ENCODE assay signal across 9 cellular contexts in genomic region chr12:107404981-107405380, GRCh38.
DNase-seq lines count a peak whose midpoint lies in the region; ATAC-seq, FAIRE-seq and TF ChIP-seq lines count a peak whose summit lies in the region.
"Had no signal": no experiment of that assay in that cellular context is flagged by ENCODE, and none has a peak within 500 bp of the region (broad histone marks: within the 10 kb centered on the region; RNA-seq: fewer than 3 reads in every experiment).

No MANE protein-coding gene starts in this region.

- no peak overlapping the region for H2AFZ ChIP-seq in H1 (ENCODE audit: low read length)

- 48% methylated on average over 4 of the region's 4 CpGs; no CpG with 5 or more reads in 1 of the 2 experiments for WGBS in H1 (ENCODE audit: extremely low coverage in 1 of 2, insufficient coverage in 1 of 2, insufficient read length in 1 of 2, insufficient replicate concordance in 2 of 2, low coverage in 1 of 2, low lambda C conversion rate in 2 of 2, missing lambda C conversion rate in 1 of 2), 2 experiments
- 37 to 69% methylated on average over 3 of the region's 4 CpGs for WGBS in gastroesophageal sphincter (ENCODE audit: low coverage in 1 of 2), 2 donors

- no peak overlapping the region for H3K56ac ChIP-seq in H1 (replicated peaks; ENCODE audit: insufficient read length, low read depth, low read length)

- FAIRE-seq in RCC 7860 (lab: Jason Lieb, UNC) (no peak), H1 (lab: Jason Lieb, UNC) (no peak)

- no peaks in the 10 kb centered on the region for H3K4me1 ChIP-seq in HAP-1
- no peaks in the 10 kb centered on the region for H3K4me1 ChIP-seq in H1 (replicated peaks in 1 of 4; ENCODE audit: control insufficient read depth in 3 of 4, insufficient read depth in 4 of 4, low read length in 3 of 4)
- no peaks in the 10 kb centered on the region for H3K4me1 ChIP-seq in gastroesophageal sphincter

- H3K9ac ChIP-seq in H1 (replicated peaks in 1 of 4; ENCODE audit: extremely low read depth in 1 of 4, low read depth in 3 of 4, low read length in 3 of 4) = no peak overlapping the region

- H3K4me3 ChIP-seq in HAP-1 = no peak overlapping the region
- no peak overlapping the region for H3K4me3 ChIP-seq in H1 (ENCODE audit: extremely low read depth in 1 of 4, insufficient read depth in 2 of 4, low read depth in 3 of 4, low read length in 4 of 4)
- no peak overlapping the region for H3K4me3 ChIP-seq in coronary artery
- H3K4me3 ChIP-seq in gastroesophageal sphincter = no peak overlapping the region
- H3K4me3 ChIP-seq: SK-N-MC had no signal

- H3K23me2 ChIP-seq in H1 (ENCODE audit: low read depth, low read length) = no peaks in the 10 kb centered on the region

- no peaks in the 10 kb centered on the region for H4K20me1 ChIP-seq in H1 (replicated peaks in 1 of 2; ENCODE audit: control insufficient read depth in 1 of 2, insufficient read depth in 2 of 2, low read length in 2 of 2)

- no peak for TF ChIP-seq EP300 in H1 (IDR thresholded peaks at IDR 0.05; ENCODE audit: borderline replicate concordance in 1 of 2, low read depth in 2 of 2, low read length in 2 of 2)
- no peak for TF ChIP-seq EP300 in gastroesophageal sphincter (IDR thresholded peaks at IDR 0.05)

- no peak overlapping the region for H4K5ac ChIP-seq in H1 (ENCODE audit: insufficient read length, low read depth, low read length)

- no peak overlapping the region for H3K4ac ChIP-seq in H1 (replicated peaks; ENCODE audit: insufficient read length, low read depth, low read length)

- peak; percentile 72 to 83 for TF ChIP-seq RAD21 in H1 (IDR thresholded peaks at IDR 0.05 in 1 of 2, conservative IDR thresholded peaks at IDR 0.05 in 1 of 2; ENCODE audit: low read depth in 2 of 2, low read length in 2 of 2)

- no peak overlapping the region for H4K91ac ChIP-seq in H1 (replicated peaks; ENCODE audit: insufficient read length, low read length)

- TF ChIP-seq CTCF in H1 (IDR thresholded peaks at IDR 0.05; ENCODE audit: control extremely low read depth in 1 of 3, insufficient read depth in 1 of 3, low read depth in 1 of 3, low read length in 3 of 3) = peak; percentile 68 to 99 (median 92)
- TF ChIP-seq CTCF in coronary artery (IDR thresholded peaks at IDR 0.05) = no peak
- TF ChIP-seq CTCF in gastroesophageal sphincter (IDR thresholded peaks at IDR 0.05) = no peak

- POLR2A ChIA-PET in H1 (lab: Charles Lee; ENCODE audit: partially characterized antibody) = no interaction called here

- no peaks in the 10 kb centered on the region for H3K9me3 ChIP-seq in HAP-1
- no peaks in the 10 kb centered on the region for H3K9me3 ChIP-seq in H1 (ENCODE audit: insufficient read depth in 2 of 2, low read depth in 1 of 2, low read length in 1 of 2)
- no peaks in the 10 kb centered on the region for H3K9me3 ChIP-seq in gastroesophageal sphincter

- TF ChIP-seq POLR2A in H1 (IDR thresholded peaks at IDR 0.05; ENCODE audit: control extremely low read depth in 1 of 2, low read depth in 2 of 2, low read length in 2 of 2) (no peak), gastroesophageal sphincter (IDR thresholded peaks at IDR 0.05) (no peak)

- H3K36me3 ChIP-seq in HAP-1 (replicated peaks) (no peaks in the 10 kb centered on the region), H1 (ENCODE audit: control insufficient read depth in 2 of 4, insufficient read depth in 4 of 4, low read length in 3 of 4) (no peaks in the 10 kb centered on the region), gastroesophageal sphincter (no peaks in the 10 kb centered on the region)

- no peak overlapping the region for H2BK12ac ChIP-seq in H1 (ENCODE audit: low read depth, low read length)

- H3K4me2 ChIP-seq in H1 (ENCODE audit: insufficient read depth in 1 of 2, low read depth in 2 of 2, low read length in 2 of 2) = no peak overlapping the region

- no peak overlapping the region for H2BK5ac ChIP-seq in H1 (ENCODE audit: low read depth, low read length)

- H3K18ac ChIP-seq in H1 (ENCODE audit: extremely low read depth, low read length) = no peak overlapping the region

- no peak overlapping the region for H2BK15ac ChIP-seq in H1 (ENCODE audit: low read length)

- no peaks in the 10 kb centered on the region for H3K79me2 ChIP-seq in H1 (ENCODE audit: control insufficient read depth in 1 of 2, insufficient read depth in 2 of 2, low read length in 2 of 2)

- H2AK5ac ChIP-seq in H1 (ENCODE audit: low read depth, low read length) = no peak overlapping the region

- H4K8ac ChIP-seq in H1 (ENCODE audit: extremely low read depth, insufficient read depth, low read length) = no peak overlapping the region

- H3K23ac ChIP-seq in H1 (ENCODE audit: insufficient read length) = no peak overlapping the region

- H2BK20ac ChIP-seq in H1 (ENCODE audit: low read length) = no peak overlapping the region

- H3K79me1 ChIP-seq in H1 (ENCODE audit: low read depth, low read length) = no peaks in the 10 kb centered on the region

- H3K27me3 ChIP-seq in HAP-1 (ENCODE audit: low read depth) (no peaks in the 10 kb centered on the region), H1 (replicated peaks in 1 of 4; ENCODE audit: control insufficient read depth in 3 of 4, extremely low read depth in 1 of 4, insufficient read depth in 3 of 4, low read length in 3 of 4) (no peaks in the 10 kb centered on the region), gastroesophageal sphincter (peaks cover 44% of the 10 kb centered on the region)

- ATAC-seq in gastroesophageal sphincter = no peak

- CTCF ChIA-PET in H1 (lab: Charles Lee; ENCODE audit: partially characterized antibody) = interaction anchor here (0.5 to 11.7 kb wide), 70 partner anchors 9 to 392 kb away, joined by 3 to 193 read pairs (median 4); no protein-coding TSS in a partner anchor

- no peak overlapping the region for H3K27ac ChIP-seq in H1 (ENCODE audit: low read depth, low read length)
- H3K27ac ChIP-seq in coronary artery = no peak overlapping the region
- H3K27ac ChIP-seq in gastroesophageal sphincter = no peak overlapping the region
- H3K27ac ChIP-seq: SK-N-MC had no signal

- no peak overlapping the region for H2BK120ac ChIP-seq in H1 (replicated peaks; ENCODE audit: low read depth, low read length)

- DNase-seq in DMS153 treated with DMSO at 0.1 percent for 48 hours (lab: John Stamatoyannopoulos, UW; ENCODE audit: unreplicated experiment) = peak; percentile 42
- peak; percentile 41 to 55 for DNase-seq in HAP-1 (ENCODE audit: low spot score in 2 of 2)
- peak; percentile 28 for DNase-seq in RCC 7860 (ENCODE audit: low spot score)
- no peak for DNase-seq in H1 (ENCODE audit: low read depth in 1 of 2, low spot score in 2 of 2)
- DNase-seq in stimulated activated CD4-positive, alpha-beta T cell treated with anti-CD3 and anti-CD28 coated beads, Interleukin-1b, Interleukin-23, amount 100 ng/mL, for 48 hours = peak; percentile 41
- no peak for DNase-seq in coronary artery (ENCODE audit: low spot score)
- no peak for DNase-seq in inferior parietal cortex (ENCODE audit: extremely low spot score)

- no peak overlapping the region for H3K14ac ChIP-seq in H1 (ENCODE audit: insufficient read length)

- in situ Hi-C loops in HAP-1 (cut with MboI; ENCODE audit: low sequenced_read_pairs) = loop anchor here (10.0 kb wide), 1 partner anchor 270 kb away; no protein-coding TSS in a partner anchor

TF ChIP-seq in H1, 55 proteins besides CTCF, POLR2A, EP300 and RAD21:
- TF ChIP-seq KDM1A (IDR thresholded peaks at IDR 0.05; ENCODE audit: borderline replicate concordance, low read length) = peak; percentile 35; the same call in 1 of the 2 replicates
- peak; percentile 61; the same call in 1 of the 2 replicates for TF ChIP-seq YY1 (IDR thresholded peaks at IDR 0.05; ENCODE audit: low read depth, low read length)
- TF ChIP-seq RFX5 (IDR thresholded peaks at IDR 0.05; ENCODE audit: borderline replicate concordance, low read depth, low read length) = no peak
- TF ChIP-seq SRF (IDR thresholded peaks at IDR 0.05; ENCODE audit: low read depth, low read length) = 0 out of 2 replicates have a peak, but pooled peaks have one; percentile 14

Comparison
In these comparisons a context has a peak if more than half of its experiments do, and no peak if none do; other contexts are left out.
1. DNase-seq: peak in DMS153 treated with DMSO at 0.1 percent for 48 hours (single experiment), HAP-1 (2 of 2), RCC 7860 (single experiment) and stimulated activated CD4-positive, alpha-beta T cell treated with anti-CD3 and anti-CD28 coated beads, Interleukin-1b, Interleukin-23, amount 100 ng/mL, for 48 hours (single experiment); none in H1 (0 of 2), coronary artery (single experiment) and inferior parietal cortex (single experiment).
2. CTCF ChIP-seq: peak in H1 (3 of 3); none in coronary artery (single experiment) and gastroesophageal sphincter (0 of 4).